ENCODE assay signal across 22 cellular contexts in genomic region chr1:114729782-114730181, GRCh38. TPM values are rescaled to one million over a fixed set of nuclear protein-coding genes. Genes with fewer than 3 reads are reported as not detected.
"Had no signal": no experiment of that assay in that cellular context is flagged by ENCODE, and none has a peak within 500 bp of the region (broad histone marks: within the 10 kb centered on the region; RNA-seq: fewer than 3 reads in every experiment).

No MANE protein-coding gene starts in this region.

- H3K27ac Mint-ChIP-seq: activated naive CD4-positive, alpha-beta T cell treated with anti-CD3 and anti-CD28 coated beads, Interleukin-2, amount 10 ng/mL, durations not matched to agents 7 days and 5 days; dendritic cell treated with granulocyte-macrophage colony-stimulating factor and Interleukin-4, amounts not matched to agents 40 ng/mL and 50 ng/mL, for 4 days had no signal

- H3K4me1 ChIP-seq: adrenal gland, suprapubic skin, vagina had no signal

- H3K9ac ChIP-seq: SK-N-SH had no signal

- H3K4me3 ChIP-seq: adrenal gland, esophagus squamous epithelium, suprapubic skin, transverse colon, vagina had no signal

- H3K9me3 Mint-ChIP-seq: activated naive CD4-positive, alpha-beta T cell treated with anti-CD3 and anti-CD28 coated beads, Interleukin-2, amount 10 ng/mL, durations not matched to agents 7 days and 5 days; dendritic cell treated with granulocyte-macrophage colony-stimulating factor and Interleukin-4, amounts not matched to agents 40 ng/mL and 50 ng/mL, for 4 days; neural crest cell had no signal

- H3K9me3 ChIP-seq: adrenal gland, esophagus squamous epithelium, SK-N-SH, suprapubic skin, transverse colon, vagina had no signal

- DNase-seq: activated CD4-positive, alpha-beta T cell treated with anti-CD3 and anti-CD28 coated beads, Interleukin-2, amount 50 U/mL, for 1 hour; activated naive CD4-positive, alpha-beta T cell treated with anti-CD3 and anti-CD28 coated beads, Interleukin-2, amount 10 ng/mL, durations not matched to agents 7 days and 5 days; adrenal gland; effector CD8-positive, alpha-beta T cell; esophagus squamous epithelium; foreskin fibroblast; head of caudate nucleus; mammary epithelial cell; SK-N-SH; stimulated activated CD8-positive, alpha-beta memory T cell treated with anti-CD3 and anti-CD28 coated beads, Interleukin-4, amount 100 ng/mL, for 48 hours; stimulated activated naive CD4-positive, alpha-beta T cell treated with Interleukin-2 at 50 U/mL for 16 hours; T-helper 9 cell; transverse colon had no signal

- H3K27me3 Mint-ChIP-seq: activated naive CD4-positive, alpha-beta T cell treated with anti-CD3 and anti-CD28 coated beads, Interleukin-2, amount 10 ng/mL, durations not matched to agents 7 days and 5 days; dendritic cell treated with granulocyte-macrophage colony-stimulating factor and Interleukin-4, amounts not matched to agents 40 ng/mL and 50 ng/mL, for 4 days had no signal

- H3K9me2 ChIP-seq: SK-N-SH had no signal

- H3K27me3 ChIP-seq: adrenal gland, esophagus squamous epithelium, suprapubic skin, transverse colon, vagina had no signal

- H3K27ac ChIP-seq: adrenal gland, esophagus squamous epithelium, suprapubic skin, transverse colon, vagina had no signal

- H3K4me3 Mint-ChIP-seq: activated naive CD4-positive, alpha-beta T cell treated with anti-CD3 and anti-CD28 coated beads, Interleukin-2, amount 10 ng/mL, durations not matched to agents 7 days and 5 days; dendritic cell treated with granulocyte-macrophage colony-stimulating factor and Interleukin-4, amounts not matched to agents 40 ng/mL and 50 ng/mL, for 4 days; neural crest cell had no signal

- H3K4me1 Mint-ChIP-seq: activated naive CD4-positive, alpha-beta T cell treated with anti-CD3 and anti-CD28 coated beads, Interleukin-2, amount 10 ng/mL, durations not matched to agents 7 days and 5 days; neural crest cell had no signal

- H3K4me2 ChIP-seq: SK-N-SH had no signal

RNA-seq across cellular contexts. Expression of gene AMPD1, which starts 34.4 kb away (rescaled TPM):
- total RNA-seq: activated CD8-positive, alpha-beta memory T cell treated with anti-CD3 and anti-CD28 coated beads for 36 hours; adrenal gland; bronchial epithelial cell; cerebellum; mammary epithelial cell; neural crest cell; omental fat pad; posterior vena cava; suprapubic skin; vagina had no signal
